ENCODE assay signal across 1 cellular context in the genomic region with DNA sequence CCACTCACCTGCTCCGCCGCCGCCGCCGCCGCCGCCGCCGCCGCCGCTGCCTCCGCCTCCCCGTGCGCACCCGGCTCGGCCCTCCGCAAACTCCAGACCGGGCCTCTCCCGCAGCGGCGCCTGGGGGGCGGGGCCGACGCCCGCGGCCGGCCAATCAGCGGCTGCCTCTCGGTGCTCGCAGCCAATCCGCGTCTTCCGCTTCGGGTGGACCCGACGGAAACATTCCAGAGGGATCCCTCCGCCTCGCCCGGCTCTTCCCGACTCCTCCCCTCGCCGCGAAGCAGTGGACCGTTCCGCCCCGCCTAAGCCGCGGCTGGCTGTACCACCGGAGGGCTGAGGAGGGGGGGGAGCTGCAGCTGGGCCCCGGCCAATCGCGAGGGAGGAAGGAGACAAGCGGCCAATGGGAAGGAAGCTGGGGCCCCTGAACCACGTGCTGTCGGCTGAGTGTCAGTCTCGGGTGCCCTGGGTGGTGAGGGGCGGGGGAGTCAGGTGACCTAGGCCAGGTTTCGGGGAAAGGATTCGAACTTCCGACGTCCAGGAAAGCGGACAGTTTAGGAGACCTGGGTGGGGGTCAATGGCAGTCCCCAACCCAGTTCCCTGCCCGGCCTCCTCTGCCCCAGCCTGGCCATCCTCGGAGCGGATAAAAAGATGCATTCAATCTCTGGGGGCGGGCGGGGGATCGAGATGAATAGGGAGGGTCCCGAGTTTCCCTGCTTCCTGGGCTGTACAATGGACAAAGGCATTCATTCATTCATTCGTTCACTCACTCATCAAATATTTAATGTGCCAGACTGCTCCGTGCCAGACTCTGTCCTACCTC.
TF ChIP-seq lines count a peak whose summit lies in the region.

A gene with protein sequence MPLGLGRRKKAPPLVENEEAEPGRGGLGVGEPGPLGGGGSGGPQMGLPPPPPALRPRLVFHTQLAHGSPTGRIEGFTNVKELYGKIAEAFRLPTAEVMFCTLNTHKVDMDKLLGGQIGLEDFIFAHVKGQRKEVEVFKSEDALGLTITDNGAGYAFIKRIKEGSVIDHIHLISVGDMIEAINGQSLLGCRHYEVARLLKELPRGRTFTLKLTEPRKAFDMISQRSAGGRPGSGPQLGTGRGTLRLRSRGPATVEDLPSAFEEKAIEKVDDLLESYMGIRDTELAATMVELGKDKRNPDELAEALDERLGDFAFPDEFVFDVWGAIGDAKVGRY (minus strand): TSS at position 99 of the 820 bp plus-strand sequence. CDS start 13,151 bp downstream, outside the sequence.

TF ChIP-seq in K562, 482 proteins besides CTCF, POLR2A, EP300 and RAD21 (continued from another document and continues in another):
- TF ChIP-seq TAL1 (IDR thresholded peaks at IDR 0.05) (no peak), TOE1 (IDR thresholded peaks at IDR 0.05; ENCODE audit: borderline replicate concordance) (peak; percentile 95), TOE1 (CRISPR knock-in tag; IDR thresholded peaks at IDR 0.05; ENCODE audit: borderline replicate concordance, low read depth) (no peak), FUS (optimal IDR thresholded peaks at IDR 0.05; ENCODE audit: low read depth, low read length) (no peak), ZC3H11A (IDR thresholded peaks at IDR 0.05; ENCODE audit: low read depth, low read length) (0 out of 2 replicates have a peak, but pooled peaks have one; percentile 39), ZNF24 (IDR thresholded peaks at IDR 0.05) (peak; percentile 89), NONO (IDR thresholded peaks at IDR 0.05; ENCODE audit: low read depth in 2 of 2, low read length in 1 of 2) (peak in 1 of 2 experiments; percentile 98; a peak in 2 of 4 replicates), SMARCE1 (IDR thresholded peaks at IDR 0.05) (no peak), ZNF695 (CRISPR knock-in tag; IDR thresholded peaks at IDR 0.05) (0 out of 2 replicates have a peak, but pooled peaks have one; percentile 12), ZNF124 (CRISPR knock-in tag; IDR thresholded peaks at IDR 0.05) (no peak), ZNF174 (CRISPR knock-in tag; IDR thresholded peaks at IDR 0.05) (no peak), NFATC3 (IDR thresholded peaks at IDR 0.05) (no peak), ZNF431 (CRISPR knock-in tag; IDR thresholded peaks at IDR 0.05) (no peak; the same call in 1 of the 2 replicates), AFF4 (CRISPR knock-in tag; IDR thresholded peaks at IDR 0.05) (0 out of 2 replicates have a peak, but pooled peaks have one; percentile 21), ZNF282 (CRISPR knock-in tag; IDR thresholded peaks at IDR 0.05) (no peak), TSC22D4 (tag; IDR thresholded peaks at IDR 0.05) (no peak), HMG20A (CRISPR knock-in tag; conservative IDR thresholded peaks at IDR 0.05) (no peak), MEF2D (tag; conservative IDR thresholded peaks at IDR 0.05; ENCODE audit: low read depth) (no peak), NFXL1 (CRISPR knock-in tag; IDR thresholded peaks at IDR 0.05) (no peak), ZNF764 (CRISPR knock-in tag; IDR thresholded peaks at IDR 0.05; ENCODE audit: low read depth) (no peak), ZNF408 (CRISPR knock-in tag; IDR thresholded peaks at IDR 0.05; ENCODE audit: low read depth) (no peak), HINFP (tag; conservative IDR thresholded peaks at IDR 0.05; ENCODE audit: low read depth) (peak; percentile 97), KLF6 (CRISPR knock-in tag; IDR thresholded peaks at IDR 0.05; ENCODE audit: borderline replicate concordance) (no peak), FOXM1 (IDR thresholded peaks at IDR 0.05; ENCODE audit: low read depth) (peak; percentile 28; the same call in 1 of the 2 replicates), FOXM1 (CRISPR knock-in tag; IDR thresholded peaks at IDR 0.05; ENCODE audit: low read depth) (no peak), HMGN3 (IDR thresholded peaks at IDR 0.05; ENCODE audit: borderline replicate concordance, extremely low read depth, insufficient read length, low read depth, low read length) (peak; percentile 96), TEAD4 (IDR thresholded peaks at IDR 0.05; ENCODE audit: low read length) (peak; percentile 59; the same call in 1 of the 2 replicates), TEAD4 (CRISPR knock-in tag; IDR thresholded peaks at IDR 0.05; ENCODE audit: borderline replicate concordance) (no peak), TCF7L2 (IDR thresholded peaks at IDR 0.05; ENCODE audit: low read depth, low read length) (peak; percentile 97), FOXO4 (CRISPR knock-in tag; IDR thresholded peaks at IDR 0.05) (no peak), GATAD2B (IDR thresholded peaks at IDR 0.05; ENCODE audit: borderline replicate concordance) (no peak), DMBX1 (CRISPR knock-in tag; IDR thresholded peaks at IDR 0.05; ENCODE audit: borderline replicate concordance) (no peak), PTTG1 (tag; IDR thresholded peaks at IDR 0.05; ENCODE audit: low read depth) (no peak), NFIX (CRISPR knock-in tag; IDR thresholded peaks at IDR 0.05; ENCODE audit: low read depth) (no peak), ZBTB2 (IDR thresholded peaks at IDR 0.05) (no peak), SP2 (IDR thresholded peaks at IDR 0.05; ENCODE audit: extremely low read depth, low read depth, low read length, poor library complexity, severe bottlenecking) (peak; percentile 58), MAFF (IDR thresholded peaks at IDR 0.05; ENCODE audit: low read length) (peak; percentile 13; the same call in 1 of the 2 replicates), ELF1 (tag; IDR thresholded peaks at IDR 0.05) (0 out of 2 replicates have a peak, but pooled peaks have one; percentile 4), ZNF436 (CRISPR knock-in tag; IDR thresholded peaks at IDR 0.05) (no peak)
- TF ChIP-seq, protein P1, sequence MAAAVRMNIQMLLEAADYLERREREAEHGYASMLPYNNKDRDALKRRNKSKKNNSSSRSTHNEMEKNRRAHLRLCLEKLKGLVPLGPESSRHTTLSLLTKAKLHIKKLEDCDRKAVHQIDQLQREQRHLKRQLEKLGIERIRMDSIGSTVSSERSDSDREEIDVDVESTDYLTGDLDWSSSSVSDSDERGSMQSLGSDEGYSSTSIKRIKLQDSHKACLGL (CRISPR knock-in tag; IDR thresholded peaks at IDR 0.05; ENCODE audit: borderline replicate concordance, poor library complexity, severe bottlenecking), result no peak
- TF ChIP-seq, protein P2, sequence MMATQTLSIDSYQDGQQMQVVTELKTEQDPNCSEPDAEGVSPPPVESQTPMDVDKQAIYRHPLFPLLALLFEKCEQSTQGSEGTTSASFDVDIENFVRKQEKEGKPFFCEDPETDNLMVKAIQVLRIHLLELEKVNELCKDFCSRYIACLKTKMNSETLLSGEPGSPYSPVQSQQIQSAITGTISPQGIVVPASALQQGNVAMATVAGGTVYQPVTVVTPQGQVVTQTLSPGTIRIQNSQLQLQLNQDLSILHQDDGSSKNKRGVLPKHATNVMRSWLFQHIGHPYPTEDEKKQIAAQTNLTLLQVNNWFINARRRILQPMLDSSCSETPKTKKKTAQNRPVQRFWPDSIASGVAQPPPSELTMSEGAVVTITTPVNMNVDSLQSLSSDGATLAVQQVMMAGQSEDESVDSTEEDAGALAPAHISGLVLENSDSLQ (IDR thresholded peaks at IDR 0.05), result peak; percentile 94
- TF ChIP-seq, protein P3, sequence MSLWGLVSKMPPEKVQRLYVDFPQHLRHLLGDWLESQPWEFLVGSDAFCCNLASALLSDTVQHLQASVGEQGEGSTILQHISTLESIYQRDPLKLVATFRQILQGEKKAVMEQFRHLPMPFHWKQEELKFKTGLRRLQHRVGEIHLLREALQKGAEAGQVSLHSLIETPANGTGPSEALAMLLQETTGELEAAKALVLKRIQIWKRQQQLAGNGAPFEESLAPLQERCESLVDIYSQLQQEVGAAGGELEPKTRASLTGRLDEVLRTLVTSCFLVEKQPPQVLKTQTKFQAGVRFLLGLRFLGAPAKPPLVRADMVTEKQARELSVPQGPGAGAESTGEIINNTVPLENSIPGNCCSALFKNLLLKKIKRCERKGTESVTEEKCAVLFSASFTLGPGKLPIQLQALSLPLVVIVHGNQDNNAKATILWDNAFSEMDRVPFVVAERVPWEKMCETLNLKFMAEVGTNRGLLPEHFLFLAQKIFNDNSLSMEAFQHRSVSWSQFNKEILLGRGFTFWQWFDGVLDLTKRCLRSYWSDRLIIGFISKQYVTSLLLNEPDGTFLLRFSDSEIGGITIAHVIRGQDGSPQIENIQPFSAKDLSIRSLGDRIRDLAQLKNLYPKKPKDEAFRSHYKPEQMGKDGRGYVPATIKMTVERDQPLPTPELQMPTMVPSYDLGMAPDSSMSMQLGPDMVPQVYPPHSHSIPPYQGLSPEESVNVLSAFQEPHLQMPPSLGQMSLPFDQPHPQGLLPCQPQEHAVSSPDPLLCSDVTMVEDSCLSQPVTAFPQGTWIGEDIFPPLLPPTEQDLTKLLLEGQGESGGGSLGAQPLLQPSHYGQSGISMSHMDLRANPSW (CRISPR knock-in tag; IDR thresholded peaks at IDR 0.05), result no peak
- TF ChIP-seq, protein P4, sequence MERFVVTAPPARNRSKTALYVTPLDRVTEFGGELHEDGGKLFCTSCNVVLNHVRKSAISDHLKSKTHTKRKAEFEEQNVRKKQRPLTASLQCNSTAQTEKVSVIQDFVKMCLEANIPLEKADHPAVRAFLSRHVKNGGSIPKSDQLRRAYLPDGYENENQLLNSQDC (CRISPR knock-in tag; IDR thresholded peaks at IDR 0.05), result no peak
- TF ChIP-seq, protein P5, sequence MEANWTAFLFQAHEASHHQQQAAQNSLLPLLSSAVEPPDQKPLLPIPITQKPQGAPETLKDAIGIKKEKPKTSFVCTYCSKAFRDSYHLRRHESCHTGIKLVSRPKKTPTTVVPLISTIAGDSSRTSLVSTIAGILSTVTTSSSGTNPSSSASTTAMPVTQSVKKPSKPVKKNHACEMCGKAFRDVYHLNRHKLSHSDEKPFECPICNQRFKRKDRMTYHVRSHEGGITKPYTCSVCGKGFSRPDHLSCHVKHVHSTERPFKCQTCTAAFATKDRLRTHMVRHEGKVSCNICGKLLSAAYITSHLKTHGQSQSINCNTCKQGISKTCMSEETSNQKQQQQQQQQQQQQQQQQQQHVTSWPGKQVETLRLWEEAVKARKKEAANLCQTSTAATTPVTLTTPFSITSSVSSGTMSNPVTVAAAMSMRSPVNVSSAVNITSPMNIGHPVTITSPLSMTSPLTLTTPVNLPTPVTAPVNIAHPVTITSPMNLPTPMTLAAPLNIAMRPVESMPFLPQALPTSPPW (CRISPR knock-in tag; IDR thresholded peaks at IDR 0.05), result peak; percentile 94
- TF ChIP-seq, protein P6, sequence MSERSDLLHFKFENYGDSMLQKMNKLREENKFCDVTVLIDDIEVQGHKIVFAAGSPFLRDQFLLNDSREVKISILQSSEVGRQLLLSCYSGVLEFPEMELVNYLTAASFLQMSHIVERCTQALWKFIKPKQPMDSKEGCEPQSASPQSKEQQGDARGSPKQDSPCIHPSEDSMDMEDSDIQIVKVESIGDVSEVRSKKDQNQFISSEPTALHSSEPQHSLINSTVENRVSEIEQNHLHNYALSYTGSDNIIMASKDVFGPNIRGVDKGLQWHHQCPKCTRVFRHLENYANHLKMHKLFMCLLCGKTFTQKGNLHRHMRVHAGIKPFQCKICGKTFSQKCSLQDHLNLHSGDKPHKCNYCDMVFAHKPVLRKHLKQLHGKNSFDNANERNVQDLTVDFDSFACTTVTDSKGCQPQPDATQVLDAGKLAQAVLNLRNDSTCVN (CRISPR knock-in tag; IDR thresholded peaks at IDR 0.05), result no peak
